Comparison of ENCODE assay signal across 8 cellular contexts in the genomic region with DNA sequence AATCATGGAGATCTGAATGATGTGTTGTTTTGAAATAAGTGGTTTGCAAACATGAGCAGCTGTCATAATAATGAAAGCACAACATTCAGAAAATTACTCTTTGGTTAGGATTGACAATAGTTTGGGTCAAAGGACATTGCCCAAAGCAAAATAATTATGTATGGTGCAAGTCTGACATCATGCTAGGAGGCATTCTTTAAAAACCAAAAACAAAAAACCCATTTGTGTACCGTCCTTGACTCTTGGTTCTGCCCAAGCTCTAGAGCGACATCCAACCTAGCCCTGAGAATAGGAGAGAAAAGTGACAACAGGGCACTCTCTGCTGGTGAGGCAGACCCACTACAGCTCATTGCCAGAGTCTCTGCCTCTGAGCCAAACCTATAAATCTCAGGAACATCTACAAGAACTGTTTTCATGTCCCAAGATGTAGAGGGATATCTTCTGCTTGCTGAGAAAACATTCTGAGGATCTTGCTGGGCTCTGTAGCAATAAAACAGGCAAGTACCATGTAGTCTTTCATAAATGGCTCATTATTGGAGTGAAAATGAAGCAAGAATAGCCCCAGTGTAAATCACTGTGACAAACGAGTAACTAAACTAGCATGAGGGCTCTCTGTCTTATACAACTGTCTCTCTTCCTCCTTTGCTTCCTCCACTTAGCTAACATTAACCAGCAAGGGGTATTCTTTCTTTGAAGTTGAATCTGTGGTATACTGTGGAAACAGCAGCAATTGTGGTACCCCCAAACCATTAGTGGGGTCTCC.
DNase-seq lines count a peak whose midpoint lies in the region; ATAC-seq and TF ChIP-seq lines count a peak whose summit lies in the region.

No MANE protein-coding gene starts in this region.

- no peak overlapping the region for H3K4me2 ChIP-seq in parathyroid adenoma (ENCODE audit: low read length)

- no peaks in the 10 kb centered on the region for H3K79me2 ChIP-seq in parathyroid adenoma

- H3K4me3 ChIP-seq in fibroblast of mammary gland (ENCODE audit: control insufficient read depth, low read depth, low read length) (no peak overlapping the region), parathyroid adenoma (ENCODE audit: low read depth, low read length) (no peak overlapping the region)

- ATAC-seq in GM19328 (IDR thresholded peaks at IDR 0.05; ENCODE audit: unreplicated experiment): peak; percentile 35
- peak; percentile 45 for ATAC-seq in HG03342 (IDR thresholded peaks at IDR 0.05; ENCODE audit: unreplicated experiment)

- no peaks in the 10 kb centered on the region for H3K27me3 ChIP-seq in parathyroid adenoma (ENCODE audit: control insufficient read depth, insufficient read depth, low read length)

- no peak overlapping the region for H2AFZ ChIP-seq in parathyroid adenoma

- DNase-seq in COLO668 (lab: John Stamatoyannopoulos, UW; ENCODE audit: unreplicated experiment) (peak; percentile 49), NCI-H748 (lab: John Stamatoyannopoulos, UW; ENCODE audit: unreplicated experiment) (peak; percentile 94), fibroblast of mammary gland (ENCODE audit: low read depth) (peak; percentile 19), AG08396 (ENCODE audit: low spot score) (no peak)
- peak; percentile 53 for DNase-seq in activated CD8-positive, alpha-beta memory T cell treated with anti-CD3 and anti-CD28 coated beads, Interleukin-2, amount 50 U/mL, for 4 hours

- no peaks in the 10 kb centered on the region for H3K36me3 ChIP-seq in parathyroid adenoma (ENCODE audit: control insufficient read depth, insufficient read depth, low read length)

- H3K27ac ChIP-seq in parathyroid adenoma: no peak overlapping the region

- H3K4me1 ChIP-seq in parathyroid adenoma: no peaks in the 10 kb centered on the region

- TF ChIP-seq CTCF in fibroblast of mammary gland (conservative IDR thresholded peaks at IDR 0.05; ENCODE audit: control insufficient read depth, insufficient read depth, low read depth, low read length): peak; percentile 37
- peak; percentile 39 for TF ChIP-seq CTCF in parathyroid adenoma (IDR thresholded peaks at IDR 0.05)

- no peak overlapping the region for H3K9ac ChIP-seq in parathyroid adenoma

- no peaks in the 10 kb centered on the region for H3K9me3 ChIP-seq in parathyroid adenoma (ENCODE audit: control insufficient read depth, low read length)
